ENCODE assay signal across 8 cellular contexts in genomic region chr1:157170677-157171515, GRCh38. TPM values are rescaled to one million over a fixed set of nuclear protein-coding genes. Genes with fewer than 3 reads are reported as not detected.
A peak's percentile ranks its signal among the peaks of the same experiment; 100 is the strongest.
DNase-seq lines count a peak whose midpoint lies in the region; ATAC-seq and TF ChIP-seq lines count a peak whose summit lies in the region.

No MANE protein-coding gene starts in this region.

- POLR2A ChIA-PET in Caco-2 (lab: Charles Lee): no interaction called here

- H3K27ac Mint-ChIP-seq in Caco-2 (ENCODE audit: unreplicated experiment): no peak overlapping the region
- H3K27ac Mint-ChIP-seq in activated naive CD8-positive, alpha-beta T cell treated with anti-CD3 and anti-CD28 coated beads, Interleukin-2, amount 50 U/mL, for 24 hours: no peak overlapping the region

- H3K36me3 Mint-ChIP-seq in Caco-2 (ENCODE audit: insufficient read depth, unreplicated experiment): no peaks in the 10 kb centered on the region
- no peaks in the 10 kb centered on the region for H3K36me3 Mint-ChIP-seq in activated naive CD8-positive, alpha-beta T cell treated with anti-CD3 and anti-CD28 coated beads, Interleukin-2, amount 50 U/mL, for 24 hours (ENCODE audit: low read depth)

- TF ChIP-seq POLR2A in right lobe of liver (IDR thresholded peaks at IDR 0.05): no peak

- H3K4me3 Mint-ChIP-seq in Caco-2 (ENCODE audit: unreplicated experiment): no peak overlapping the region
- H3K4me3 Mint-ChIP-seq in activated naive CD8-positive, alpha-beta T cell treated with anti-CD3 and anti-CD28 coated beads, Interleukin-2, amount 50 U/mL, for 24 hours: no peak overlapping the region

- intact Hi-C loops in Caco-2 (cut with micrococcal nuclease; ENCODE audit: unreplicated experiment) (loop anchor here (5.0 kb wide), 1 partner anchor 336 kb away; no protein-coding TSS in a partner anchor), right lobe of liver (cut with DNase I) (no loop called here)

- no peak overlapping the region for H3K27ac ChIP-seq in right lobe of liver

- peak in 1 of 2 experiments; percentile 51 for TF ChIP-seq CTCF in Caco-2 (IDR thresholded peaks at IDR 0.05; ENCODE audit: insufficient read depth in 1 of 2, low read depth in 1 of 2, low read length in 1 of 2, severe bottlenecking in 1 of 2, unreplicated experiment in 1 of 2)
- peak in 3 of 4 donors; percentile 35 to 45 (median 40) for TF ChIP-seq CTCF in right lobe of liver (IDR thresholded peaks at IDR 0.05)

- H3K36me3 ChIP-seq in Caco-2 (ENCODE audit: control insufficient read depth, insufficient read depth, low read length) (no peaks in the 10 kb centered on the region), H7 (replicated peaks; ENCODE audit: control insufficient read depth, insufficient read depth, low read length) (no peaks in the 10 kb centered on the region), right lobe of liver (no peaks in the 10 kb centered on the region)

- H3K27me3 Mint-ChIP-seq in Caco-2 (ENCODE audit: insufficient read depth, unreplicated experiment): no peaks in the 10 kb centered on the region
- peaks cover 16% of the 10 kb centered on the region for H3K27me3 Mint-ChIP-seq in activated naive CD8-positive, alpha-beta T cell treated with anti-CD3 and anti-CD28 coated beads, Interleukin-2, amount 50 U/mL, for 24 hours

- H3K9me3 Mint-ChIP-seq in Caco-2 (ENCODE audit: unreplicated experiment): no peaks in the 10 kb centered on the region
- no peaks in the 10 kb centered on the region for H3K9me3 Mint-ChIP-seq in activated naive CD8-positive, alpha-beta T cell treated with anti-CD3 and anti-CD28 coated beads, Interleukin-2, amount 50 U/mL, for 24 hours

- ATAC-seq in activated naive CD8-positive, alpha-beta T cell treated with anti-CD3 and anti-CD28 coated beads, Interleukin-2, amount 50 U/mL, for 24 hours: no peak
- ATAC-seq in right lobe of liver (no peak), GM19395 (IDR thresholded peaks at IDR 0.05; ENCODE audit: unreplicated experiment) (no peak), HG03095 (IDR thresholded peaks at IDR 0.05; ENCODE audit: unreplicated experiment) (no peak), GM19397 (IDR thresholded peaks at IDR 0.05; ENCODE audit: unreplicated experiment) (no peak)

- H3K4me1 ChIP-seq in Caco-2 (no peaks in the 10 kb centered on the region), right lobe of liver (no peaks in the 10 kb centered on the region)

- H3K9me3 ChIP-seq in Caco-2 (no peaks in the 10 kb centered on the region), right lobe of liver (no peaks in the 10 kb centered on the region)

- no TSS peak for BruUV-seq in Caco-2 (replicated peaks; lab: Mats Ljungman, UMichigan)

- H3K27me3 ChIP-seq in Caco-2 (replicated peaks; ENCODE audit: control insufficient read depth, insufficient read depth, low read length) (no peaks in the 10 kb centered on the region), H7 (ENCODE audit: control insufficient read depth, insufficient read depth, low read length) (no peaks in the 10 kb centered on the region), right lobe of liver (no peaks in the 10 kb centered on the region)

- 70% methylated on average over 21 of the region's 22 CpGs for WGBS in right lobe of liver (ENCODE audit: insufficient coverage, low coverage, low lambda C conversion rate, missing lambda C conversion rate)

- no peaks in the 10 kb centered on the region for H3K4me1 Mint-ChIP-seq in Caco-2 (ENCODE audit: low read depth, unreplicated experiment)
- no peaks in the 10 kb centered on the region for H3K4me1 Mint-ChIP-seq in activated naive CD8-positive, alpha-beta T cell treated with anti-CD3 and anti-CD28 coated beads, Interleukin-2, amount 50 U/mL, for 24 hours

- CTCF ChIA-PET in Caco-2 (lab: Charles Lee): interaction anchor here (0.6 kb wide), 1 partner anchor 110 kb away, joined by 4 read pairs; no protein-coding TSS in a partner anchor

- no peak overlapping the region for H3K4me3 ChIP-seq in Caco-2 (ENCODE audit: low read depth, low read length)
- no peak overlapping the region for H3K4me3 ChIP-seq in H7 (ENCODE audit: insufficient read depth, low read depth, low read length)
- no peak overlapping the region for H3K4me3 ChIP-seq in right lobe of liver

- DNase-seq in Caco-2 (peak; percentile 49 to 67), H7 (peak; percentile 68), OCI-M1 (lab: John Stamatoyannopoulos, UW) (peak; percentile 86), right lobe of liver (no peak)
- DNase-seq in activated naive CD8-positive, alpha-beta T cell treated with anti-CD3 and anti-CD28 coated beads, Interleukin-2, amount 50 U/mL, for 24 hours: peak; percentile 61

RNA-seq across cellular contexts. Expression of gene ETV3, which starts 32.7 kb away (rescaled TPM):
- 25.8 and 27.5 TPM in 2 replicates for total RNA-seq in Caco-2 (2022)
- 20.2 and 22.5 TPM in 2 replicates for total RNA-seq in H7 (2014; rRNA removed; shearing (Covaris generic))
- 1 to 10 TPM; 4.9 to 7.8 (median 6.5) TPM for total RNA-seq in right lobe of liver

Comparison
In these comparisons a context has a peak if more than half of its experiments do, and no peak if none do; other contexts are left out.
1. DNase-seq: peak in Caco-2 (2 of 2), H7 (single experiment), OCI-M1 (single experiment) and activated naive CD8-positive, alpha-beta T cell treated with anti-CD3 and anti-CD28 coated beads, Interleukin-2, amount 50 U/mL, for 24 hours (single experiment); none in right lobe of liver (0 of 3).